1 cellular context compared by ENCODE assay signal in the genomic region with DNA sequence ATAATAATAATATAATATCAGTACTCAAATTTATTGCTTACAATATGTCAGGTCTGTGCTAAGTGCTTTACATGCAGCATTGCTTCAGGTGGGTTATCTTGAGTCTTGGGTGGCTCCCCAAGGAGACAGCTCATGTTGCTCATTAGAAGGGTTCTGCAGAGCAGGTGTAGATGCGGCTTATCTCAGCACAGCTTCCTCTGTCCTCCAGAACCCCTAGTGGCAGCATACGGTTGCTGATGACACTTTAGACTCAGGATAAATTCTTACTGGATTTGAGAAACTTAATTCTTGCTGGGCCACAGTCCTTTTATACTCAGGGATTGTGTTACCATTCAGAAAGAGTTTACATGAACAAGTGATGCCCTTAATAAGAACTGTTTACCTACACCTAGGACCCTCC.
TF ChIP-seq lines count a peak whose summit lies in the region.

No MANE protein-coding gene starts in this region.

TF ChIP-seq in GM12878, 131 proteins besides CTCF, POLR2A, EP300 and RAD21:
- TF ChIP-seq KLF5 (IDR thresholded peaks at IDR 0.05; ENCODE audit: partially characterized antibody): no peak
- TF ChIP-seq SMAD5 (IDR thresholded peaks at IDR 0.05; ENCODE audit: low read depth): no peak
- no peak for TF ChIP-seq RB1 (IDR thresholded peaks at IDR 0.05; ENCODE audit: borderline replicate concordance)
- no peak for TF ChIP-seq STAT3 (IDR thresholded peaks at IDR 0.05; ENCODE audit: low read depth, low read length)
- TF ChIP-seq, protein P1, sequence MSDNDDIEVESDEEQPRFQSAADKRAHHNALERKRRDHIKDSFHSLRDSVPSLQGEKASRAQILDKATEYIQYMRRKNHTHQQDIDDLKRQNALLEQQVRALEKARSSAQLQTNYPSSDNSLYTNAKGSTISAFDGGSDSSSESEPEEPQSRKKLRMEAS (IDR thresholded peaks at IDR 0.05; ENCODE audit: low read depth, low read length): no peak
- no peak for TF ChIP-seq BHLHE40 (IDR thresholded peaks at IDR 0.05; ENCODE audit: borderline replicate concordance in 1 of 2, low read depth in 2 of 2, low read length in 1 of 2)
- no peak for TF ChIP-seq NRF1 (conservative IDR thresholded peaks at IDR 0.05; ENCODE audit: low read depth, low read length)
- TF ChIP-seq, protein P2, sequence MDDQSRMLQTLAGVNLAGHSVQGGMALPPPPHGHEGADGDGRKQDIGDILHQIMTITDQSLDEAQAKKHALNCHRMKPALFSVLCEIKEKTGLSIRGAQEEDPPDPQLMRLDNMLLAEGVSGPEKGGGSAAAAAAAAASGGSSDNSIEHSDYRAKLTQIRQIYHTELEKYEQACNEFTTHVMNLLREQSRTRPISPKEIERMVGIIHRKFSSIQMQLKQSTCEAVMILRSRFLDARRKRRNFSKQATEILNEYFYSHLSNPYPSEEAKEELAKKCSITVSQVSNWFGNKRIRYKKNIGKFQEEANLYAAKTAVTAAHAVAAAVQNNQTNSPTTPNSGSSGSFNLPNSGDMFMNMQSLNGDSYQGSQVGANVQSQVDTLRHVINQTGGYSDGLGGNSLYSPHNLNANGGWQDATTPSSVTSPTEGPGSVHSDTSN (IDR thresholded peaks at IDR 0.05; ENCODE audit: insufficient replicate concordance, low read depth, low read length): no peak
- no peak for TF ChIP-seq GATAD2B (conservative IDR thresholded peaks at IDR 0.05; ENCODE audit: low read depth)
- no peak for TF ChIP-seq KAT2A (conservative IDR thresholded peaks at IDR 0.05; ENCODE audit: control insufficient read depth, low read depth, low read length)
- TF ChIP-seq, protein P3, sequence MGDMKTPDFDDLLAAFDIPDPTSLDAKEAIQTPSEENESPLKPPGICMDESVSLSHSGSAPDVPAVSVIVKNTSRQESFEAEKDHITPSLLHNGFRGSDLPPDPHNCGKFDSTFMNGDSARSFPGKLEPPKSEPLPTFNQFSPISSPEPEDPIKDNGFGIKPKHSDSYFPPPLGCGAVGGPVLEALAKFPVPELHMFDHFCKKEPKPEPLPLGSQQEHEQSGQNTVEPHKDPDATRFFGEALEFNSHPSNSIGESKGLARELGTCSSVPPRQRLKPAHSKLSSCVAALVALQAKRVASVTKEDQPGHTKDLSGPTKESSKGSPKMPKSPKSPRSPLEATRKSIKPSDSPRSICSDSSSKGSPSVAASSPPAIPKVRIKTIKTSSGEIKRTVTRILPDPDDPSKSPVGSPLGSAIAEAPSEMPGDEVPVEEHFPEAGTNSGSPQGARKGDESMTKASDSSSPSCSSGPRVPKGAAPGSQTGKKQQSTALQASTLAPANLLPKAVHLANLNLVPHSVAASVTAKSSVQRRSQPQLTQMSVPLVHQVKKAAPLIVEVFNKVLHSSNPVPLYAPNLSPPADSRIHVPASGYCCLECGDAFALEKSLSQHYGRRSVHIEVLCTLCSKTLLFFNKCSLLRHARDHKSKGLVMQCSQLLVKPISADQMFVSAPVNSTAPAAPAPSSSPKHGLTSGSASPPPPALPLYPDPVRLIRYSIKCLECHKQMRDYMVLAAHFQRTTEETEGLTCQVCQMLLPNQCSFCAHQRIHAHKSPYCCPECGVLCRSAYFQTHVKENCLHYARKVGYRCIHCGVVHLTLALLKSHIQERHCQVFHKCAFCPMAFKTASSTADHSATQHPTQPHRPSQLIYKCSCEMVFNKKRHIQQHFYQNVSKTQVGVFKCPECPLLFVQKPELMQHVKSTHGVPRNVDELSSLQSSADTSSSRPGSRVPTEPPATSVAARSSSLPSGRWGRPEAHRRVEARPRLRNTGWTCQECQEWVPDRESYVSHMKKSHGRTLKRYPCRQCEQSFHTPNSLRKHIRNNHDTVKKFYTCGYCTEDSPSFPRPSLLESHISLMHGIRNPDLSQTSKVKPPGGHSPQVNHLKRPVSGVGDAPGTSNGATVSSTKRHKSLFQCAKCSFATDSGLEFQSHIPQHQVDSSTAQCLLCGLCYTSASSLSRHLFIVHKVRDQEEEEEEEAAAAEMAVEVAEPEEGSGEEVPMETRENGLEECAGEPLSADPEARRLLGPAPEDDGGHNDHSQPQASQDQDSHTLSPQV (IDR thresholded peaks at IDR 0.05): no peak
- no peak for TF ChIP-seq NBN (IDR thresholded peaks at IDR 0.05)
- TF ChIP-seq, protein P4, sequence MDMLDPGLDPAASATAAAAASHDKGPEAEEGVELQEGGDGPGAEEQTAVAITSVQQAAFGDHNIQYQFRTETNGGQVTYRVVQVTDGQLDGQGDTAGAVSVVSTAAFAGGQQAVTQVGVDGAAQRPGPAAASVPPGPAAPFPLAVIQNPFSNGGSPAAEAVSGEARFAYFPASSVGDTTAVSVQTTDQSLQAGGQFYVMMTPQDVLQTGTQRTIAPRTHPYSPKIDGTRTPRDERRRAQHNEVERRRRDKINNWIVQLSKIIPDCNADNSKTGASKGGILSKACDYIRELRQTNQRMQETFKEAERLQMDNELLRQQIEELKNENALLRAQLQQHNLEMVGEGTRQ (IDR thresholded peaks at IDR 0.05; ENCODE audit: borderline replicate concordance, low read depth, low read length): no peak
- TF ChIP-seq, protein P5, sequence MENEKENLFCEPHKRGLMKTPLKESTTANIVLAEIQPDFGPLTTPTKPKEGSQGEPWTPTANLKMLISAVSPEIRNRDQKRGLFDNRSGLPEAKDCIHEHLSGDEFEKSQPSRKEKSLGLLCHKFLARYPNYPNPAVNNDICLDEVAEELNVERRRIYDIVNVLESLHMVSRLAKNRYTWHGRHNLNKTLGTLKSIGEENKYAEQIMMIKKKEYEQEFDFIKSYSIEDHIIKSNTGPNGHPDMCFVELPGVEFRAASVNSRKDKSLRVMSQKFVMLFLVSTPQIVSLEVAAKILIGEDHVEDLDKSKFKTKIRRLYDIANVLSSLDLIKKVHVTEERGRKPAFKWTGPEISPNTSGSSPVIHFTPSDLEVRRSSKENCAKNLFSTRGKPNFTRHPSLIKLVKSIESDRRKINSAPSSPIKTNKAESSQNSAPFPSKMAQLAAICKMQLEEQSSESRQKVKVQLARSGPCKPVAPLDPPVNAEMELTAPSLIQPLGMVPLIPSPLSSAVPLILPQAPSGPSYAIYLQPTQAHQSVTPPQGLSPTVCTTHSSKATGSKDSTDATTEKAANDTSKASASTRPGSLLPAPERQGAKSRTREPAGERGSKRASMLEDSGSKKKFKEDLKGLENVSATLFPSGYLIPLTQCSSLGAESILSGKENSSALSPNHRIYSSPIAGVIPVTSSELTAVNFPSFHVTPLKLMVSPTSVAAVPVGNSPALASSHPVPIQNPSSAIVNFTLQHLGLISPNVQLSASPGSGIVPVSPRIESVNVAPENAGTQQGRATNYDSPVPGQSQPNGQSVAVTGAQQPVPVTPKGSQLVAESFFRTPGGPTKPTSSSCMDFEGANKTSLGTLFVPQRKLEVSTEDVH (IDR thresholded peaks at IDR 0.05; ENCODE audit: low read depth, partially characterized antibody): no peak
- no peak for TF ChIP-seq EGR1 (IDR thresholded peaks at IDR 0.05; ENCODE audit: borderline replicate concordance in 1 of 2, low read depth in 2 of 2, low read length in 2 of 2)
- no peak for TF ChIP-seq IKZF1 (conservative IDR thresholded peaks at IDR 0.05)
- TF ChIP-seq NR2F1 (conservative IDR thresholded peaks at IDR 0.05): no peak
- TF ChIP-seq, protein P6, sequence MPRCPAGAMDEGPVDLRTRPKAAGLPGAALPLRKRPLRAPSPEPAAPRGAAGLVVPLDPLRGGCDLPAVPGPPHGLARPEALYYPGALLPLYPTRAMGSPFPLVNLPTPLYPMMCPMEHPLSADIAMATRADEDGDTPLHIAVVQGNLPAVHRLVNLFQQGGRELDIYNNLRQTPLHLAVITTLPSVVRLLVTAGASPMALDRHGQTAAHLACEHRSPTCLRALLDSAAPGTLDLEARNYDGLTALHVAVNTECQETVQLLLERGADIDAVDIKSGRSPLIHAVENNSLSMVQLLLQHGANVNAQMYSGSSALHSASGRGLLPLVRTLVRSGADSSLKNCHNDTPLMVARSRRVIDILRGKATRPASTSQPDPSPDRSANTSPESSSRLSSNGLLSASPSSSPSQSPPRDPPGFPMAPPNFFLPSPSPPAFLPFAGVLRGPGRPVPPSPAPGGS (IDR thresholded peaks at IDR 0.05; ENCODE audit: borderline replicate concordance, insufficient read depth, low read depth, low read length, poor library complexity, severe bottlenecking): no peak
- TF ChIP-seq, protein P7, sequence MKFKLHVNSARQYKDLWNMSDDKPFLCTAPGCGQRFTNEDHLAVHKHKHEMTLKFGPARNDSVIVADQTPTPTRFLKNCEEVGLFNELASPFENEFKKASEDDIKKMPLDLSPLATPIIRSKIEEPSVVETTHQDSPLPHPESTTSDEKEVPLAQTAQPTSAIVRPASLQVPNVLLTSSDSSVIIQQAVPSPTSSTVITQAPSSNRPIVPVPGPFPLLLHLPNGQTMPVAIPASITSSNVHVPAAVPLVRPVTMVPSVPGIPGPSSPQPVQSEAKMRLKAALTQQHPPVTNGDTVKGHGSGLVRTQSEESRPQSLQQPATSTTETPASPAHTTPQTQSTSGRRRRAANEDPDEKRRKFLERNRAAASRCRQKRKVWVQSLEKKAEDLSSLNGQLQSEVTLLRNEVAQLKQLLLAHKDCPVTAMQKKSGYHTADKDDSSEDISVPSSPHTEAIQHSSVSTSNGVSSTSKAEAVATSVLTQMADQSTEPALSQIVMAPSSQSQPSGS (IDR thresholded peaks at IDR 0.05; ENCODE audit: low read length): no peak
